Comparison of ENCODE assay signal across 15 cellular contexts in genomic region chr4:8046925-8047541, GRCh38.
DNase-seq lines count a peak whose midpoint lies in the region; ATAC-seq lines count a peak whose summit lies in the region.
"Had no signal": no experiment of that assay in that cellular context is flagged by ENCODE, and none has a peak within 500 bp of the region (broad histone marks: within the 10 kb centered on the region; RNA-seq: fewer than 3 reads in every experiment).

No MANE protein-coding gene starts in this region.

- ATAC-seq in HG03135 (IDR thresholded peaks at IDR 0.05; ENCODE audit: unreplicated experiment), result no peak
- ATAC-seq: heart left ventricle had no signal

- peak; percentile 65 for DNase-seq in DMS153 (lab: John Stamatoyannopoulos, UW)
- DNase-seq in DMS153 treated with DMSO at 0.1 percent for 48 hours (lab: John Stamatoyannopoulos, UW; ENCODE audit: unreplicated experiment), result no peak
- peak; percentile 15 for DNase-seq in stimulated activated CD8-positive, alpha-beta memory T cell treated with anti-CD3 and anti-CD28 coated beads, Interleukin-12 subunit alpha, Interleukin-12 subunit beta, amount 100 ng/mL, for 4 hours (ENCODE audit: low read depth)
- no peak for DNase-seq in stimulated activated CD8-positive, alpha-beta memory T cell treated with anti-CD3 and anti-CD28 coated beads, Interleukin-4, amount 100 ng/mL, for 48 hours
- peak; percentile 5 for DNase-seq in effector CD4-positive, alpha-beta T cell
- DNase-seq in NAMALWA (ENCODE audit: low spot score), result no peak
- DNase-seq in middle frontal gyrus (ENCODE audit: extremely low spot score, low spot score), result no peak
- DNase-seq: amniotic stem cell, erythroblast, heart left ventricle, HFFc6, kidney, NCI-H2227 treated with DMSO at 0.1 percent for 48 hours, stomach had no signal

Comparison
In these comparisons a context has a peak if more than half of its experiments do, and no peak if none do; other contexts are left out.
1. DNase-seq: peak in DMS153 (single experiment), stimulated activated CD8-positive, alpha-beta memory T cell treated with anti-CD3 and anti-CD28 coated beads, Interleukin-12 subunit alpha, Interleukin-12 subunit beta, amount 100 ng/mL, for 4 hours (single experiment) and effector CD4-positive, alpha-beta T cell (single experiment); none in DMS153 treated with DMSO at 0.1 percent for 48 hours (single experiment), stimulated activated CD8-positive, alpha-beta memory T cell treated with anti-CD3 and anti-CD28 coated beads, Interleukin-4, amount 100 ng/mL, for 48 hours (single experiment), NAMALWA (single experiment) and middle frontal gyrus (single experiment).